In the genomic region with DNA sequence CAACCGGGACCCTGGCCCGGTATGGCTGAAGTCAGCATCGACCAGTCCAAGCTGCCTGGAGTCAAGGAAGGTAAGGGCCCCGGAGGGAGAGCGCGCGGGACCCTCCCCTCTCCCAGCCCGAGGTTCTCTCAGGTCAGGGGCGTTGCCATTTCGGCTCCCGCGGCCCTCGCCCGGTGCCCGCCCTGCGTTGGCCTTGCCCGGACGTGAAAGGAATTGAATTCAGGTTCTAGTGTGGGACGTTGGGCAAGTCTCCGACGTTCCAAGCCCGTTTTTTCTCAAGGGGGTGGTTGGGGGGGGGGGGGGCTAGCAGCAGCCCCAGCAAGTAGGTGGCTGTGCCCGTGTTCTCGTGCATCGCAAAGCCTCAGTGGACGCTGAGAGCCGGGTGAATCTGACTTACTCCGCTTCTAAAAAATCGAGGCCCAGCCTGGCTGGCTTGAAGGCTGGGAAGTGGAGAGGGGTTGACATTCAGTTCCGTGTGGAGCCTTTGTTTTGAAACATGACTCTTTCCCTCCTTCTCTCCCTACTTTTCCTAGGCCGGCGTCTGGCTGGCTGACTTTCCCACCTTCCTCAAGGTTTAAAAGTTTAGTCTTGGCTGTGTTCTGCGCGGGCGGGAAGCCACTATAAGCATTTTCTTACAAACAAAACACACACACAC, we compare ENCODE assay signal across 8 cellular contexts. TPM values are rescaled to one million over a fixed set of nuclear protein-coding genes. Genes with fewer than 3 reads are reported as not detected.
DNase-seq lines count a peak whose midpoint lies in the region; ATAC-seq and TF ChIP-seq lines count a peak whose summit lies in the region.

No MANE protein-coding gene starts in this region.

- H3K4me1 ChIP-seq in MM.1S (ENCODE audit: low read length): peaks cover 22% of the 10 kb centered on the region
- peaks cover 29 to 51% (median 48%) of the 10 kb centered on the region in 4 donors for H3K4me1 ChIP-seq in esophagus muscularis mucosa
- peaks cover 3 to 7% of the 10 kb centered on the region in 2 donors for H3K4me1 ChIP-seq in aorta (ENCODE audit: control insufficient read depth in 1 of 2, insufficient read depth in 2 of 2, low read length in 2 of 2)

- no peaks in the 10 kb centered on the region for H3K36me3 Mint-ChIP-seq in activated CD4-positive, alpha-beta T cell treated with anti-CD3 and anti-CD28 coated beads, Interleukin-2, amount 10 ng/mL, durations not matched to agents 7 days and 5 days (ENCODE audit: low read depth)

- CTCF ChIA-PET in activated CD4-positive, alpha-beta T cell treated with anti-CD3 and anti-CD28 coated beads, Interleukin-2, amount 10 ng/mL, durations not matched to agents 7 days and 5 days (lab: Charles Lee): no interaction called here

- peak overlapping the region; percentile 91 for H2AFZ ChIP-seq in MM.1S (ENCODE audit: low read length)

- no peak for TF ChIP-seq POLR2A in esophagus muscularis mucosa (IDR thresholded peaks at IDR 0.05; ENCODE audit: low read depth)

- ATAC-seq in aorta (ENCODE audit: low FRiP score): peak; percentile 67

- H3K9ac ChIP-seq in MM.1S (ENCODE audit: low read length): peak overlapping the region; percentile 80

- no peaks in the 10 kb centered on the region for H3K9me3 ChIP-seq in MM.1S (replicated peaks; ENCODE audit: insufficient read depth, low read length)
- no peaks in the 10 kb centered on the region for H3K9me3 ChIP-seq in esophagus muscularis mucosa
- H3K9me3 ChIP-seq in aorta (ENCODE audit: control insufficient read depth, low read length): no peaks in the 10 kb centered on the region

- H3K27me3 ChIP-seq in MM.1S (replicated peaks; ENCODE audit: insufficient read depth, low read length): no peaks in the 10 kb centered on the region
- no peaks in the 10 kb centered on the region for H3K27me3 ChIP-seq in esophagus muscularis mucosa
- no peaks in the 10 kb centered on the region for H3K27me3 ChIP-seq in aorta (ENCODE audit: control insufficient read depth in 1 of 2, insufficient read depth in 2 of 2, low read length in 1 of 2)

- no peaks in the 10 kb centered on the region for H3K9me3 Mint-ChIP-seq in activated CD4-positive, alpha-beta T cell treated with anti-CD3 and anti-CD28 coated beads, Interleukin-2, amount 10 ng/mL, durations not matched to agents 7 days and 5 days

- H3K4me1 Mint-ChIP-seq in activated CD4-positive, alpha-beta T cell treated with anti-CD3 and anti-CD28 coated beads, Interleukin-2, amount 10 ng/mL, durations not matched to agents 7 days and 5 days: peaks cover 29% of the 10 kb centered on the region

- TF ChIP-seq EP300 in esophagus muscularis mucosa (IDR thresholded peaks at IDR 0.05): no peak

- H3K4me3 ChIP-seq in MM.1S (ENCODE audit: low read length) (peak overlapping the region; percentile 83), esophagus muscularis mucosa (peak overlapping the region; percentile 78 to 99 (median 96)), aorta (ENCODE audit: low read length in 2 of 2) (peak overlapping the region; percentile 64 to 93)

- TF ChIP-seq CTCF in MM.1S (IDR thresholded peaks at IDR 0.05; ENCODE audit: low read length) (no peak), esophagus muscularis mucosa (IDR thresholded peaks at IDR 0.05) (no peak)

- peak overlapping the region; percentile 79 for H3K4me3 Mint-ChIP-seq in activated CD4-positive, alpha-beta T cell treated with anti-CD3 and anti-CD28 coated beads, Interleukin-2, amount 10 ng/mL, durations not matched to agents 7 days and 5 days

- H3K27me3 Mint-ChIP-seq in activated CD4-positive, alpha-beta T cell treated with anti-CD3 and anti-CD28 coated beads, Interleukin-2, amount 10 ng/mL, durations not matched to agents 7 days and 5 days: peaks cover 13% of the 10 kb centered on the region

- POLR2A ChIA-PET in activated CD4-positive, alpha-beta T cell treated with anti-CD3 and anti-CD28 coated beads, Interleukin-2, amount 10 ng/mL, durations not matched to agents 7 days and 5 days (lab: Charles Lee): no interaction called here

- H4K20me1 ChIP-seq in MM.1S (ENCODE audit: insufficient read depth, low read length): no peaks in the 10 kb centered on the region

- DNase-seq in activated gamma-delta T cell treated with Interleukin-2 at 50 U/mL for 16 hours (peak; percentile 7), activated gamma-delta T cell (lab: John Stamatoyannopoulos, UW) (no peak), HCEC 1CT (peak; percentile 70), MM.1S (peak; percentile 57), esophagus muscularis mucosa (ENCODE audit: extremely low spot score) (no peak), myocyte (ENCODE audit: low read depth) (peak; percentile 72), aorta (peak; percentile 64 to 81)
- DNase-seq in activated CD4-positive, alpha-beta T cell treated with anti-CD3 and anti-CD28 coated beads, Interleukin-2, amount 10 ng/mL, durations not matched to agents 7 days and 5 days: peak; percentile 14

- peak overlapping the region; percentile 91 for H3K27ac Mint-ChIP-seq in activated CD4-positive, alpha-beta T cell treated with anti-CD3 and anti-CD28 coated beads, Interleukin-2, amount 10 ng/mL, durations not matched to agents 7 days and 5 days

- H3K79me2 ChIP-seq in MM.1S (ENCODE audit: low read length): peaks cover 54% of the 10 kb centered on the region

- H3K27ac ChIP-seq in MM.1S (ENCODE audit: low read length) (peak overlapping the region; percentile 55; the same call in 1 of the 2 replicates), esophagus muscularis mucosa (replicated peaks in 1 of 4) (peak overlapping the region; percentile 93 to 98 (median 97)), aorta (ENCODE audit: low read depth in 1 of 2, low read length in 2 of 2) (peak overlapping the region; percentile 58 to 90)

- intact Hi-C loops in esophagus muscularis mucosa (cut with DNase I) (loop anchor here (10.0 kb wide), 1 partner anchor 65 kb away; no protein-coding TSS in a partner anchor), aorta (cut with DNase I) (loop anchor here (5.0 kb wide), 2 partner anchors 38 to 48 kb away; no protein-coding TSS in a partner anchor)

- H3F3A ChIP-seq in MM.1S (ENCODE audit: insufficient read depth, low read length): peaks cover 11% of the 10 kb centered on the region

- H3K4me2 ChIP-seq in MM.1S (ENCODE audit: low read depth, low read length): peak overlapping the region; percentile 77

- H3K36me3 ChIP-seq in MM.1S (replicated peaks; ENCODE audit: insufficient read depth, low read length) (no peaks in the 10 kb centered on the region), esophagus muscularis mucosa (no peaks in the 10 kb centered on the region), aorta (ENCODE audit: control insufficient read depth in 1 of 2, insufficient read depth in 2 of 2, low read length in 1 of 2) (no peaks in the 10 kb centered on the region)

- no peaks in the 10 kb centered on the region for H3K9me2 ChIP-seq in MM.1S (replicated peaks; ENCODE audit: insufficient read depth, low read length)

- WGBS in esophagus muscularis mucosa: 3% methylated on average over 17 of the region's 35 CpGs
- 0 to 1% methylated on average over 35 of the region's 35 CpGs for WGBS in aorta, 2 donors

RNA-seq across cellular contexts. Expression of a gene that starts 0.5 kb away (rescaled TPM):
- total RNA-seq in activated CD4-positive, alpha-beta T cell treated with anti-CD3 and anti-CD28 coated beads, Interleukin-2, amount 10 ng/mL, durations not matched to agents 7 days and 5 days: under 1 TPM in 1 of 2 experiments, not detected in 1; 0.20 TPM
- total RNA-seq in esophagus muscularis mucosa (1 to 10 TPM in 1 of 4 donors, under 1 TPM in 1, not detected in 2; 0.65 to 1.2 TPM), myocyte (0.16 and 0.36 TPM in 2 replicates), aorta (under 1 TPM; 0.42 to 0.78 TPM)
- polyA plus RNA-seq in myocyte (2012): 0.37 TPM
- 1 to 10 TPM in 1 of 2 donors, under 1 TPM in 1; 0.15 to 2.8 TPM for polyA plus RNA-seq in aorta

RNA-seq across cellular contexts. Expression of a gene that starts 0.6 kb away (rescaled TPM):
- 10 to 100 TPM; 22.0 to 23.1 TPM for total RNA-seq in activated CD4-positive, alpha-beta T cell treated with anti-CD3 and anti-CD28 coated beads, Interleukin-2, amount 10 ng/mL, durations not matched to agents 7 days and 5 days
- 100 to 1,000 TPM; 141 to 192 (median 165) TPM for total RNA-seq in esophagus muscularis mucosa
- total RNA-seq in myocyte: 51.0 and 67.0 TPM in 2 replicates
- 44.0 TPM for polyA plus RNA-seq in myocyte (2012)
- total RNA-seq in aorta: 100 to 1,000 TPM in 1 of 2 donors, 10 to 100 TPM in 1; 95.8 to 129 TPM
- 10 to 100 TPM; 34.3 to 35.1 TPM for polyA plus RNA-seq in aorta

Comparison
In these comparisons a context has a peak if more than half of its experiments do, and no peak if none do; other contexts are left out.
1. DNase-seq: peak in activated gamma-delta T cell treated with Interleukin-2 at 50 U/mL for 16 hours (single experiment), HCEC 1CT (single experiment), MM.1S (single experiment), activated CD4-positive, alpha-beta T cell treated with anti-CD3 and anti-CD28 coated beads, Interleukin-2, amount 10 ng/mL, durations not matched to agents 7 days and 5 days (single experiment), myocyte (single experiment) and aorta (2 of 2); none in activated gamma-delta T cell (single experiment) and esophagus muscularis mucosa (single experiment).
2. Peak in every context shown above with its lines, with median percentiles within 50 percentile points of each other: H3K27ac ChIP-seq and H3K4me3 ChIP-seq.